14 cellular contexts compared by ENCODE assay signal in genomic region chr7:41709621-41710020, GRCh38. TPM values are rescaled to one million over a fixed set of nuclear protein-coding genes. Genes with fewer than 3 reads are reported as not detected.
DNase-seq lines count a peak whose midpoint lies in the region; ATAC-seq, FAIRE-seq and TF ChIP-seq lines count a peak whose summit lies in the region.
"Had no signal": no experiment of that assay in that cellular context is flagged by ENCODE, and none has a peak within 500 bp of the region (broad histone marks: within the 10 kb centered on the region; RNA-seq: fewer than 3 reads in every experiment).

No MANE protein-coding gene starts in this region.

- H3K27ac ChIP-seq in osteoblast (ENCODE audit: low read depth, low read length): peak overlapping the region; percentile 88
- H3K27ac ChIP-seq: body of pancreas, RWPE1 had no signal

- no peak for ATAC-seq in HG02588 (IDR thresholded peaks at IDR 0.05; ENCODE audit: unreplicated experiment)
- no peak for ATAC-seq in HG03439 (IDR thresholded peaks at IDR 0.05; ENCODE audit: unreplicated experiment)
- ATAC-seq: body of pancreas, mucosa of descending colon had no signal

- no peaks in the 10 kb centered on the region for H4K20me1 ChIP-seq in osteoblast (ENCODE audit: insufficient read depth, low read length)

- H2AFZ ChIP-seq in osteoblast (ENCODE audit: low read length): peak overlapping the region; percentile 45

- FAIRE-seq in RCC 7860 (lab: Jason Lieb, UNC): peak; percentile 27

- no peaks in the 10 kb centered on the region for H3K9me3 ChIP-seq in osteoblast (ENCODE audit: low read depth, low read length)
- H3K9me3 ChIP-seq: body of pancreas, mucosa of descending colon had no signal

- H3K27me3 ChIP-seq in osteoblast (ENCODE audit: insufficient read depth, low read length): no peaks in the 10 kb centered on the region
- H3K27me3 ChIP-seq: body of pancreas had no signal

- H3K4me3 ChIP-seq in osteoblast (ENCODE audit: insufficient read depth, low read length): no peak overlapping the region
- H3K4me3 ChIP-seq: body of pancreas, mucosa of descending colon had no signal

- peaks cover 31% of the 10 kb centered on the region for H3K79me2 ChIP-seq in osteoblast (ENCODE audit: insufficient read depth, low read length)

- no peaks in the 10 kb centered on the region for H3K36me3 ChIP-seq in osteoblast (ENCODE audit: insufficient read depth, low read length)

- no peak for TF ChIP-seq CTCF in osteoblast (IDR thresholded peaks at IDR 0.05; ENCODE audit: extremely low read depth, low read depth, low read length)

- H3K4me1 ChIP-seq in osteoblast (ENCODE audit: insufficient read depth, low read length): peaks cover 42% of the 10 kb centered on the region

- DNase-seq in EL: peak; percentile 88
- DNase-seq in RCC 7860 (ENCODE audit: low spot score): peak; percentile 74
- DNase-seq in dedifferentiated amniotic fluid mesenchymal stem cell (ENCODE audit: extremely low spot score): peak; percentile 59
- DNase-seq in osteoblast (ENCODE audit: insufficient read length, low spot score, missing footprints): peak; percentile 92
- no peak for DNase-seq in NCI-H128 (lab: John Stamatoyannopoulos, UW; ENCODE audit: unreplicated experiment)
- DNase-seq: activated T-cell treated with anti-CD3 and anti-CD28 coated beads, Interleukin-2, amount 50 U/mL, for 48 hours; body of pancreas; DND-41; mucosa of descending colon; NCI-H2227 treated with DMSO at 0.1 percent for 48 hours; retina had no signal

- H3K4me2 ChIP-seq in osteoblast (ENCODE audit: insufficient read depth, low read length): peak overlapping the region; percentile 14

RNA-seq across cellular contexts. Expression of gene INHBA, which starts 6.7 kb away (rescaled TPM):
- total RNA-seq in osteoblast: 97.8 and 107 TPM in 2 replicates
